8 cellular contexts compared by ENCODE assay signal in the genomic region with DNA sequence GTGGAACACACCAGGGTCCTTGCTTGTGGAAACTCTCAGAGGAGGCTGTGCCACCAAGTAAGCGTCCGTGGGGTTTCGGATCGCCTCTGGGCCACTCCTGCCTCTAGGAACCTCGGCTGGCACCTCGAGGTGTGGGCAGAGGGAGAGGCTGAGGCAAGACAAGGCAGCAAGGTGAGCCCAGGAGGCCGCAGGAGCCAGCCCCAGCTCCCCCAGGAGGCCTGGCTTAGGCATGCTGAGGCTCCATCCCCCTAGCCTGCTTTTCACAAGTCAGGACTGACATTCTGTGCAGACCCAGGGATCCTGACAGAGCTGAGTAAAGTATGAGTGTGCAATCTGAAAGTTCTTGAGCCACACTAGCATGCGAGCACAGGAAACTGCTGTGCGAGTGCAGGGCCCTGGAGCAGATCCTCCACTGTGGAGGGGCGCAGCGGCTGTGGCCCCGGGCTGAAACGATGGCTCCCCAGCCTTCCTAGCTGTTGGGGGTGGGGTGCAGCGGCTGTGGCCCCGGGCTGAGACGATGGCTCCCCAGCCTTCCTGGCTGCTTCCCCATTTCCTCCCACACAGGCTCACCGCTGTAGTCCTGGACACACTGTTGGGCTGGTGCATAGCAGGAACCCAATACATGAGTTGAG.
DNase-seq lines count a peak whose midpoint lies in the region; ATAC-seq, FAIRE-seq and TF ChIP-seq lines count a peak whose summit lies in the region.

No MANE protein-coding gene starts in this region.

- H3K9ac ChIP-seq in K562 (ENCODE audit: insufficient read depth in 1 of 2, low read depth in 2 of 2, low read length in 2 of 2) (peak overlapping the region; percentile 41 to 69; a peak in 3 of 4 replicates), kidney (ENCODE audit: low read length in 2 of 2) (no peak overlapping the region)

- no peak for TF ChIP-seq RAD21 in K562 (CRISPR knock-in tag; conservative IDR thresholded peaks at IDR 0.05 in 1 of 2, IDR thresholded peaks at IDR 0.05 in 1 of 2)

- H3K27me3 ChIP-seq in K562 (ENCODE audit: control insufficient read depth in 2 of 2, insufficient read depth in 2 of 2, low read length in 2 of 2) = no peaks in the 10 kb centered on the region

- no peak for TF ChIP-seq EP300 in K562 (IDR thresholded peaks at IDR 0.05; ENCODE audit: low read length)

- DNase-seq in AML-193 (lab: John Stamatoyannopoulos, UW) = peak; percentile 80 to 85
- peak in 2 of 4 experiments; percentile 14 to 28 for DNase-seq in K562 (ENCODE audit: extremely low read depth in 1 of 4, low spot score in 3 of 4)
- DNase-seq in kidney = peak; percentile 46
- no peak for DNase-seq in cortex of kidney (lab: John Stamatoyannopoulos, UW)
- DNase-seq in sciatic nerve (ENCODE audit: low spot score) = no peak

- no peaks in the 10 kb centered on the region for H3K9me1 ChIP-seq in K562 (ENCODE audit: control insufficient read depth, insufficient read depth, low read length)

- no peaks in the 10 kb centered on the region for H4K20me1 ChIP-seq in K562 (replicated peaks; ENCODE audit: control insufficient read depth, insufficient read depth, low read length)

- peak overlapping the region; percentile 43 for H3K27ac ChIP-seq in K562 (ENCODE audit: extremely low read depth, low read depth, low read length)
- peak overlapping the region in 1 of 2 donors; percentile 19 for H3K27ac ChIP-seq in kidney (ENCODE audit: low read depth in 2 of 2, low read length in 2 of 2)

- TF ChIP-seq CTCF in K562 (IDR thresholded peaks at IDR 0.05 in 2 of 3, conservative IDR thresholded peaks at IDR 0.05 in 1 of 3; ENCODE audit: insufficient read depth in 2 of 3, low read depth in 1 of 3, low read length in 3 of 3) (no peak), kidney (IDR thresholded peaks at IDR 0.05; ENCODE audit: borderline replicate concordance, extremely low read depth, insufficient read depth) (no peak)

- POLR2A ChIA-PET in K562 (lab: Yijun Ruan, JAX) = interaction anchor here (0.8 to 1.0 kb wide), 4 partner anchors 9 to 29 kb away, joined by 3 to 6 read pairs (median 4); no protein-coding TSS in a partner anchor

- no peak for FAIRE-seq in K562 (lab: Jason Lieb, UNC)
- FAIRE-seq in kidney (lab: Jason Lieb, UNC) = no peak

- H3K9me3 ChIP-seq in K562 (replicated peaks; ENCODE audit: control insufficient read depth, insufficient read depth, low read depth, low read length) (no peaks in the 10 kb centered on the region), kidney (ENCODE audit: control insufficient read depth in 1 of 2, low read length in 2 of 2) (no peaks in the 10 kb centered on the region)

- peaks cover 39 to 54% of the 10 kb centered on the region in 2 experiments for H3K4me1 ChIP-seq in K562 (replicated peaks in 1 of 2; ENCODE audit: control insufficient read depth in 2 of 2, insufficient read depth in 2 of 2, low read length in 2 of 2)
- peaks cover 9 to 24% of the 10 kb centered on the region in 2 donors for H3K4me1 ChIP-seq in kidney (ENCODE audit: control insufficient read depth in 1 of 2, insufficient read depth in 1 of 2, low read depth in 1 of 2, low read length in 2 of 2)

- intact Hi-C loops in K562 (cut with micrococcal nuclease) = no loop called here
- intact Hi-C loops in kidney (cut with DNase I) = no loop called here
- intact Hi-C loops in sciatic nerve (cut with DNase I) = no loop called here

- 0 out of 2 replicates have a peak overlapping the region, but pooled peaks have one; percentile 41 for H3K4me2 ChIP-seq in K562 (ENCODE audit: insufficient read depth, low read length)

- H3K4me3 ChIP-seq in K562 (no peak overlapping the region), kidney (ENCODE audit: low read length in 2 of 2) (no peak overlapping the region)

- 50% methylated on average over 11 of the region's 17 CpGs for WGBS in K562 (ENCODE audit: insufficient coverage, low coverage, missing lambda C conversion rate)

- ATAC-seq in HG02798 (IDR thresholded peaks at IDR 0.05; ENCODE audit: poor library complexity, unreplicated experiment) (peak; percentile 47), K562 (peak; percentile 52), HG03354 (IDR thresholded peaks at IDR 0.05; ENCODE audit: poor library complexity, severe bottlenecking, unreplicated experiment) (no peak), GM21447 (IDR thresholded peaks at IDR 0.05; ENCODE audit: unreplicated experiment) (no peak), sciatic nerve (no peak)

- no peak for TF ChIP-seq POLR2A in K562 (conservative IDR thresholded peaks at IDR 0.05)

- in situ Hi-C loops in K562 (cut with MboI) = no loop called here

- H3K79me2 ChIP-seq in K562 (ENCODE audit: control insufficient read depth, insufficient read depth, low read length) = no peaks in the 10 kb centered on the region

- CTCF ChIA-PET in K562 (lab: Yijun Ruan, JAX; ENCODE audit: low intra/inter-chr PET ratio) = no interaction called here

- peak overlapping the region; percentile 92 for H2AFZ ChIP-seq in K562 (ENCODE audit: low read depth, low read length)

- H3K36me3 ChIP-seq in K562 (ENCODE audit: control insufficient read depth, insufficient read depth, low read length) (no peaks in the 10 kb centered on the region), kidney (ENCODE audit: control insufficient read depth in 1 of 2, insufficient read depth in 2 of 2, low read length in 2 of 2) (no peaks in the 10 kb centered on the region)

- BruUV-seq in K562 (replicated peaks; lab: Mats Ljungman, UMichigan) = no TSS peak

TF ChIP-seq in K562, 482 proteins besides CTCF, POLR2A, EP300 and RAD21 (continues in another document):
- TF ChIP-seq CXXC5 (CRISPR knock-in tag; IDR thresholded peaks at IDR 0.05) = peak; percentile 31; the same call in 1 of the 2 replicates
- TF ChIP-seq POLR2B (IDR thresholded peaks at IDR 0.05; ENCODE audit: low read depth, partially characterized antibody) = no peak
- no peak for TF ChIP-seq LARP7 (IDR thresholded peaks at IDR 0.05)
- no peak for TF ChIP-seq ZNF780A (CRISPR knock-in tag; IDR thresholded peaks at IDR 0.05)
- no peak for TF ChIP-seq HNRNPK (IDR thresholded peaks at IDR 0.05; ENCODE audit: low read depth, low read length, poor library complexity, severe bottlenecking)
- TF ChIP-seq ZBTB1 (CRISPR knock-in tag; IDR thresholded peaks at IDR 0.05; ENCODE audit: borderline replicate concordance, low read depth) = no peak
- TF ChIP-seq NFYB (IDR thresholded peaks at IDR 0.05; ENCODE audit: extremely low read depth, insufficient read length) = no peak
- TF ChIP-seq, protein P1, sequence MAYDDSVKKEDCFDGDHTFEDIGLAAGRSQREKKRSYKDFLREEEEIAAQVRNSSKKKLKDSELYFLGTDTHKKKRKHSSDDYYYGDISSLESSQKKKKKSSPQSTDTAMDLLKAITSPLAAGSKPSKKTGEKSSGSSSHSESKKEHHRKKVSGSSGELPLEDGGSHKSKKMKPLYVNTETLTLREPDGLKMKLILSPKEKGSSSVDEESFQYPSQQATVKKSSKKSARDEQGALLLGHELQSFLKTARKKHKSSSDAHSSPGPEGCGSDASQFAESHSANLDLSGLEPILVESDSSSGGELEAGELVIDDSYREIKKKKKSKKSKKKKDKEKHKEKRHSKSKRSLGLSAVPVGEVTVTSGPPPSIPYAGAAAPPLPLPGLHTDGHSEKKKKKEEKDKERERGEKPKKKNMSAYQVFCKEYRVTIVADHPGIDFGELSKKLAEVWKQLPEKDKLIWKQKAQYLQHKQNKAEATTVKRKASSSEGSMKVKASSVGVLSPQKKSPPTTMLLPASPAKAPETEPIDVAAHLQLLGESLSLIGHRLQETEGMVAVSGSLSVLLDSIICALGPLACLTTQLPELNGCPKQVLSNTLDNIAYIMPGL (CRISPR knock-in tag; IDR thresholded peaks at IDR 0.05) = no peak
- no peak for TF ChIP-seq TEAD2 (tag; IDR thresholded peaks at IDR 0.05)
- TF ChIP-seq NCOA1 (IDR thresholded peaks at IDR 0.05; ENCODE audit: low read depth) = no peak
- no peak for TF ChIP-seq KAT7 (CRISPR knock-in tag; IDR thresholded peaks at IDR 0.05; ENCODE audit: borderline replicate concordance)
- TF ChIP-seq ZNF507 (tag; conservative IDR thresholded peaks at IDR 0.05) = no peak
- no peak for TF ChIP-seq TAF15 (IDR thresholded peaks at IDR 0.05; ENCODE audit: low read depth, low read length)
- TF ChIP-seq SIRT6 (IDR thresholded peaks at IDR 0.05; ENCODE audit: low read depth, low read length) = no peak
- peak; percentile 14 for TF ChIP-seq WHSC1 (IDR thresholded peaks at IDR 0.05; ENCODE audit: low read length)
- TF ChIP-seq SRSF1 (IDR thresholded peaks at IDR 0.05; ENCODE audit: low read depth, low read length) = no peak
- 0 out of 2 replicates have a peak, but pooled peaks have one; percentile 9 for TF ChIP-seq EGR1 (conservative IDR thresholded peaks at IDR 0.05)
- no peak for TF ChIP-seq HDAC2 (IDR thresholded peaks at IDR 0.05)
- no peak for TF ChIP-seq ZNF77 (CRISPR knock-in tag; IDR thresholded peaks at IDR 0.05)
- no peak for TF ChIP-seq NR4A1 (CRISPR knock-in tag; IDR thresholded peaks at IDR 0.05)
- 0 out of 2 replicates have a peak, but pooled peaks have one; percentile 30 for TF ChIP-seq NR4A1 (tag; IDR thresholded peaks at IDR 0.05)
- TF ChIP-seq, protein P2, sequence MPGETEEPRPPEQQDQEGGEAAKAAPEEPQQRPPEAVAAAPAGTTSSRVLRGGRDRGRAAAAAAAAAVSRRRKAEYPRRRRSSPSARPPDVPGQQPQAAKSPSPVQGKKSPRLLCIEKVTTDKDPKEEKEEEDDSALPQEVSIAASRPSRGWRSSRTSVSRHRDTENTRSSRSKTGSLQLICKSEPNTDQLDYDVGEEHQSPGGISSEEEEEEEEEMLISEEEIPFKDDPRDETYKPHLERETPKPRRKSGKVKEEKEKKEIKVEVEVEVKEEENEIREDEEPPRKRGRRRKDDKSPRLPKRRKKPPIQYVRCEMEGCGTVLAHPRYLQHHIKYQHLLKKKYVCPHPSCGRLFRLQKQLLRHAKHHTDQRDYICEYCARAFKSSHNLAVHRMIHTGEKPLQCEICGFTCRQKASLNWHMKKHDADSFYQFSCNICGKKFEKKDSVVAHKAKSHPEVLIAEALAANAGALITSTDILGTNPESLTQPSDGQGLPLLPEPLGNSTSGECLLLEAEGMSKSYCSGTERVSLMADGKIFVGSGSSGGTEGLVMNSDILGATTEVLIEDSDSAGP (CRISPR knock-in tag; IDR thresholded peaks at IDR 0.05) = no peak
- TF ChIP-seq HDAC8 (tag; IDR thresholded peaks at IDR 0.05) = 0 out of 2 replicates have a peak, but pooled peaks have one; percentile 37
- TF ChIP-seq RBFOX2 (IDR thresholded peaks at IDR 0.05; ENCODE audit: low read depth, low read length) = peak; percentile 44; the same call in 1 of the 2 replicates

Comparison
In these comparisons a context has a peak if more than half of its experiments do, and no peak if none do; other contexts are left out.
1. DNase-seq: peak in AML-193 (2 of 2) and kidney (single experiment); none in cortex of kidney (single experiment) and sciatic nerve (single experiment).
2. ATAC-seq: peak in HG02798 (single experiment) and K562 (single experiment); none in HG03354 (single experiment), GM21447 (single experiment) and sciatic nerve (single experiment).
3. H3K9ac ChIP-seq: peak in K562 (2 of 2); none in kidney (0 of 2).